Comparison of ENCODE assay signal across 32 cellular contexts in genomic region chr17:75474736-75475135, GRCh38. TPM values are rescaled to one million over a fixed set of nuclear protein-coding genes. Genes with fewer than 3 reads are reported as not detected.
DNase-seq lines count a peak whose midpoint lies in the region; ATAC-seq, FAIRE-seq and TF ChIP-seq lines count a peak whose summit lies in the region.
"Had no signal": no experiment of that assay in that cellular context is flagged by ENCODE, and none has a peak within 500 bp of the region (broad histone marks: within the 10 kb centered on the region; RNA-seq: fewer than 3 reads in every experiment).

No MANE protein-coding gene starts in this region.

- 76% methylated on average over 6 of the region's 6 CpGs for WGBS in right cardiac atrium
- WGBS in pancreas, 2 donors: 84 to 91% methylated on average over 6 of the region's 6 CpGs

- no peak overlapping the region for H2AFZ ChIP-seq in OCI-LY7 (ENCODE audit: low read length)

- peak overlapping the region; percentile 5 for H3K27ac ChIP-seq in right cardiac atrium (ENCODE audit: low read length)
- peak overlapping the region; percentile 36 for H3K27ac ChIP-seq in lower lobe of right lung
- peak overlapping the region; percentile 66 for H3K27ac ChIP-seq in skeletal muscle tissue (ENCODE audit: low read depth, low read length)
- H3K27ac ChIP-seq in upper lobe of right lung: no peak overlapping the region
- no peak overlapping the region for H3K27ac ChIP-seq in pancreas
- no peak overlapping the region for H3K27ac ChIP-seq in OCI-LY7 (ENCODE audit: low read depth, low read length, poor library complexity, severe bottlenecking)
- H3K27ac ChIP-seq: A549, foreskin keratinocyte, SJSA1 had no signal

- peaks cover 16% of the 10 kb centered on the region for H3K4me1 ChIP-seq in right cardiac atrium (ENCODE audit: control insufficient read depth, insufficient read depth, low read length)
- H3K4me1 ChIP-seq in lower lobe of right lung: peaks cover 30% of the 10 kb centered on the region
- peaks cover 49 to 69% (median 58%) of the 10 kb centered on the region in 3 donors for H3K4me1 ChIP-seq in skeletal muscle tissue (ENCODE audit: control insufficient read depth in 3 of 3, insufficient read depth in 3 of 3, low read length in 3 of 3)
- H3K4me1 ChIP-seq in upper lobe of right lung: peaks cover 21% of the 10 kb centered on the region
- no peaks in the 10 kb centered on the region for H3K4me1 ChIP-seq in pancreas
- peaks cover 14% of the 10 kb centered on the region for H3K4me1 ChIP-seq in OCI-LY7 (ENCODE audit: insufficient read depth, low read length, poor library complexity, severe bottlenecking)
- H3K4me1 ChIP-seq: A549, foreskin keratinocyte, SJSA1 had no signal

- ATAC-seq in right cardiac atrium (no peak), left cardiac atrium (no peak), lower lobe of right lung (peak in 1 of 2 donors; percentile 8), upper lobe of right lung (peak; percentile 5), pancreas (no peak)
- ATAC-seq: activated CD4-positive, CD25-positive, alpha-beta regulatory T cell treated with anti-CD3 and anti-CD28 coated beads, Interleukin-2, amount 50 U/mL, for 24 hours; activated naive CD4-positive, alpha-beta T cell treated with anti-CD3 and anti-CD28 coated beads, Interleukin-2, amount 50 U/mL, for 72 hours; stimulated activated naive CD8-positive, alpha-beta T cell treated with anti-CD3 and anti-CD28 coated beads, Interleukin-15, amount 100 ng/mL, for 72 hours had no signal

- CTCF ChIA-PET in OCI-LY7 (lab: Charles Lee; ENCODE audit: unreplicated experiment): no interaction called here

- no peaks in the 10 kb centered on the region for H3K27me3 ChIP-seq in right cardiac atrium (ENCODE audit: control insufficient read depth, insufficient read depth)
- no peaks in the 10 kb centered on the region for H3K27me3 ChIP-seq in lower lobe of right lung (ENCODE audit: low read depth)
- no peaks in the 10 kb centered on the region for H3K27me3 ChIP-seq in skeletal muscle tissue (ENCODE audit: control insufficient read depth in 3 of 3, insufficient read depth in 3 of 3, low read length in 3 of 3)
- no peaks in the 10 kb centered on the region for H3K27me3 ChIP-seq in upper lobe of right lung
- no peaks in the 10 kb centered on the region for H3K27me3 ChIP-seq in pancreas
- H3K27me3 ChIP-seq: foreskin keratinocyte, Peyer's patch, SJSA1, vagina had no signal

- no peaks in the 10 kb centered on the region for H3K9me3 ChIP-seq in right cardiac atrium (ENCODE audit: control insufficient read depth, low read length)
- no peaks in the 10 kb centered on the region for H3K9me3 ChIP-seq in lower lobe of right lung
- no peaks in the 10 kb centered on the region for H3K9me3 ChIP-seq in skeletal muscle tissue (ENCODE audit: control insufficient read depth in 3 of 3, low read length in 3 of 3)
- no peaks in the 10 kb centered on the region for H3K9me3 ChIP-seq in upper lobe of right lung
- H3K9me3 ChIP-seq in pancreas: no peaks in the 10 kb centered on the region
- H3K9me3 ChIP-seq in OCI-LY7 (ENCODE audit: low read length): no peaks in the 10 kb centered on the region
- H3K9me3 ChIP-seq: A549, Caco-2, Peyer's patch, SJSA1, vagina had no signal

- H3K4me3 ChIP-seq in right cardiac atrium (ENCODE audit: low read length): no peak overlapping the region
- no peak overlapping the region for H3K4me3 ChIP-seq in lower lobe of right lung
- H3K4me3 ChIP-seq in skeletal muscle tissue (ENCODE audit: low read length in 3 of 3): no peak overlapping the region
- H3K4me3 ChIP-seq in upper lobe of right lung: no peak overlapping the region
- H3K4me3 ChIP-seq in pancreas: no peak overlapping the region
- H3K4me3 ChIP-seq in OCI-LY7 (ENCODE audit: low read depth, low read length, poor library complexity, severe bottlenecking): no peak overlapping the region
- H3K4me3 ChIP-seq: A549, lung, Peyer's patch, SJSA1, vagina had no signal

- no peaks in the 10 kb centered on the region for H4K20me1 ChIP-seq in OCI-LY7 (ENCODE audit: insufficient read depth, low read length)

- no peak for FAIRE-seq in pancreas (lab: Jason Lieb, UNC)
- FAIRE-seq: A549, GM18507 had no signal

- no peaks in the 10 kb centered on the region for H3K79me2 ChIP-seq in OCI-LY7 (ENCODE audit: insufficient read depth, low read depth, low read length)

- TF ChIP-seq CTCF in lower lobe of right lung (IDR thresholded peaks at IDR 0.05) (no peak), upper lobe of right lung (IDR thresholded peaks at IDR 0.05) (no peak), pancreas (IDR thresholded peaks at IDR 0.05) (no peak), OCI-LY7 (conservative IDR thresholded peaks at IDR 0.05; ENCODE audit: low read length) (no peak)

- intact Hi-C loops in right cardiac atrium (cut with DNase I): no loop called here
- intact Hi-C loops in left cardiac atrium (cut with DNase I): no loop called here
- intact Hi-C loops in lower lobe of right lung (cut with DNase I): no loop called here
- intact Hi-C loops in upper lobe of right lung (cut with DNase I): no loop called here
- intact Hi-C loops in pancreas (cut with DNase I): no loop called here
- intact Hi-C loops in OCI-LY7 (cut with micrococcal nuclease; ENCODE audit: unreplicated experiment): no loop called here

- H3K9ac ChIP-seq in skeletal muscle tissue (ENCODE audit: low read depth in 1 of 3, low read length in 3 of 3): peak overlapping the region in 2 of 3 donors; percentile 61 to 64

- no TSS peak for BruUV-seq in OCI-LY7 (replicated peaks; lab: Mats Ljungman, UMichigan)

- no peak overlapping the region for H3K4me2 ChIP-seq in OCI-LY7 (ENCODE audit: low read length)
- H3K4me2 ChIP-seq: A549 had no signal

- no peaks in the 10 kb centered on the region for H3K9me2 ChIP-seq in OCI-LY7 (ENCODE audit: insufficient read depth, low read length)

- peaks cover 32% of the 10 kb centered on the region for H3K36me3 ChIP-seq in lower lobe of right lung
- H3K36me3 ChIP-seq in skeletal muscle tissue (ENCODE audit: control insufficient read depth in 3 of 3, insufficient read depth in 3 of 3, low read length in 3 of 3): peaks cover 12 to 15% (median 15%) of the 10 kb centered on the region in 3 donors
- peaks cover 23% of the 10 kb centered on the region for H3K36me3 ChIP-seq in upper lobe of right lung
- no peaks in the 10 kb centered on the region for H3K36me3 ChIP-seq in pancreas
- peaks cover 22% of the 10 kb centered on the region for H3K36me3 ChIP-seq in OCI-LY7 (ENCODE audit: insufficient read depth, low read length)
- H3K36me3 ChIP-seq: vagina had no signal

- no peak for DNase-seq in right cardiac atrium
- DNase-seq in left cardiac atrium: no peak
- no peak for DNase-seq in lower lobe of right lung
- DNase-seq in upper lobe of right lung: no peak
- no peak for DNase-seq in pancreas
- DNase-seq in globus pallidus (ENCODE audit: low spot score): no peak
- DNase-seq in OCI-LY7 (ENCODE audit: low spot score): no peak
- DNase-seq: activated CD4-positive, alpha-beta memory T cell treated with anti-CD3 and anti-CD28 coated beads for 36 hours; activated CD8-positive, alpha-beta memory T cell treated with anti-CD3 and anti-CD28 coated beads, Interleukin-2, amount 50 U/mL, for 48 hours; aorta; DMS79; erythroblast; foreskin keratinocyte; GF-D8; HFFc6; MV-4-11; NCI-H146; NCI-H2171 treated with DMSO at 0.1 percent for 48 hours; NCI-H524 treated with DMSO at 0.1 percent for 48 hours; Peyer's patch; stimulated activated naive CD8-positive, alpha-beta T cell treated with anti-CD3 and anti-CD28 coated beads, Interleukin-15, amount 100 ng/mL, for 72 hours; T-helper 1 cell had no signal

- POLR2A ChIA-PET in OCI-LY7 (lab: Charles Lee): interaction anchor here (0.8 to 1.1 kb wide), 2 partner anchors 13 to 19 kb away, joined by 3 read pairs; no protein-coding TSS in a partner anchor

RNA-seq across cellular contexts. Expression of gene TMEM94, which starts 18.3 kb away (rescaled TPM):
- total RNA-seq in right cardiac atrium (10 to 100 TPM; 40.3 to 54.6 (median 50.3) TPM), left cardiac atrium (10 to 100 TPM; 46.0 to 47.2 TPM), lower lobe of right lung (89.5 TPM), skeletal muscle tissue (18.3 TPM), upper lobe of right lung (79.1 TPM), pancreas (10 to 100 TPM; 29.9 to 53.3 (median 34.9) TPM), OCI-LY7 (2022) (109 and 121 TPM in 2 replicates)
- polyA plus RNA-seq in right cardiac atrium (41.0 TPM), pancreas (10 to 100 TPM; 55.4 to 64.9 TPM)
- total RNA-seq in OCI-LY7 (2014; rRNA removed; shearing (Covaris generic)): 36.9 and 60.6 TPM in 2 replicates

RNA-seq across cellular contexts. Expression of gene CASKIN2, which starts 40.6 kb away (rescaled TPM):
- total RNA-seq in right cardiac atrium (10 to 100 TPM; 38.0 to 50.4 (median 46.4) TPM), left cardiac atrium (10 to 100 TPM; 37.7 to 60.2 TPM), lower lobe of right lung (68.8 TPM), skeletal muscle tissue (8.9 TPM), upper lobe of right lung (101 TPM), pancreas (10 to 100 TPM; 12.2 to 20.7 (median 13.2) TPM), OCI-LY7 (2022) (0.24 and 1.0 TPM in 2 replicates)
- polyA plus RNA-seq in right cardiac atrium (25.9 TPM), pancreas (10 to 100 TPM; 12.1 to 14.7 TPM)
- not detected in 2 replicates for total RNA-seq in OCI-LY7 (2014; rRNA removed; shearing (Covaris generic))

RNA-seq across cellular contexts. Expression of gene TSEN54, which starts 41.6 kb away (rescaled TPM):
- total RNA-seq in right cardiac atrium (1 to 10 TPM; 5.9 to 7.1 (median 6.8) TPM), left cardiac atrium (1 to 10 TPM; 9.0 to 9.5 TPM), lower lobe of right lung (20.4 TPM), skeletal muscle tissue (15.7 TPM), upper lobe of right lung (21.6 TPM), pancreas (10 to 100 TPM; 14.9 to 20.0 (median 19.1) TPM), OCI-LY7 (2022) (57.9 and 69.8 TPM in 2 replicates)
- polyA plus RNA-seq in right cardiac atrium (9.6 TPM), pancreas (100 to 1,000 TPM in 1 of 2 donors, 10 to 100 TPM in 1; 55.1 to 105 TPM)
- 45.4 and 57.4 TPM in 2 replicates for total RNA-seq in OCI-LY7 (2014; rRNA removed; shearing (Covaris generic))

RNA-seq across cellular contexts. Expression of gene LLGL2, which starts 50.8 kb away (rescaled TPM):
- total RNA-seq in right cardiac atrium: 10 to 100 TPM in 1 of 4 donors, 1 to 10 TPM in 3; 5.7 to 10.4 (median 7.6) TPM
- polyA plus RNA-seq in right cardiac atrium: 8.6 TPM
- 1 to 10 TPM; 6.8 to 8.7 TPM for total RNA-seq in left cardiac atrium
- total RNA-seq in lower lobe of right lung: 111 TPM
- total RNA-seq in skeletal muscle tissue: 4.7 TPM
- total RNA-seq in upper lobe of right lung: 133 TPM
- 100 to 1,000 TPM in 3 of 6 donors, 10 to 100 TPM in 3; 87.8 to 130 (median 101) TPM for total RNA-seq in pancreas
- 100 to 1,000 TPM; 286 to 296 TPM for polyA plus RNA-seq in pancreas
- 10.7 and 12.6 TPM in 2 replicates for total RNA-seq in OCI-LY7 (2014; rRNA removed; shearing (Covaris generic))
- 20.9 and 21.6 TPM in 2 replicates for total RNA-seq in OCI-LY7 (2022)
- total RNA-seq: HT1080 had no signal

Comparison
In these comparisons a context has a peak if more than half of its experiments do, and no peak if none do; other contexts are left out.
1. H3K27ac ChIP-seq: peak in right cardiac atrium (single experiment), lower lobe of right lung (single experiment) and skeletal muscle tissue (single experiment); none in upper lobe of right lung (single experiment), pancreas (0 of 4) and OCI-LY7 (single experiment).